Comparison of ENCODE assay signal across 1 cellular context in the genomic region with DNA sequence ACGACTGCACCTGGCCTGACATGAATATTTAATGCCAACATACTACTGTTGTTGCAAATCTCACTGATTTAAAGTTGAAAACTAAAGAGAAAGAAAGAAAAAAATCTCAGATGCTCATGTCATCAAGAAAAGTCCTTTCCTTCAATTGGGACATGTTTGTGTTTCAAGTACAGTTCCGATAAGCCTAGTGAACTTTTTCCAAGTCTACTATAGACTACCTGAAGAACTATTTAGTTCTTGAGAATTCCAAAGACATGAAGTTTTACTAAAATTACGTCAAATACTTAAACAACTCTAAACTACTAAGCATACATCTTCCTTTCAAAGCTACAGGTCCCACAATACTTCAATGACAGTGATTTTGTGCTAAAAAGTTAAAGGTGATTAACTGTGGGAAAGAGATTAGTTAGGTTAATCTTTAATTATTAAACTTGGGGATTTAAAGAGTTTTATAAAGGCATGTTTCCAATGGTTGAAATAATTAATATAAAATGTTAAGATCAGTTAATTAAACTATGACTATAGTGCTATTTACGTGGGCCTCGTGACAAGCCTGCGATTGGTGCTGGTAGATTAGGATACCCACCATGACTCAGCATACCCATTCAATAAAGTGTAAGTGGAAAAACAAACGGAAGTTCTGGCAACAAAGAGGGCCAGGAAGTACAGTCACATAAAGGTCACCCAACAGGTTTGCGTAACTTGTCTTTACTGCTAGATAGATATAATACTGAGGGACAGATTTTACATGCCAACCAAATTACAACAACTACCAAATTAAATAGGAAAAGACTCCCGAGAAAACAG.
TF ChIP-seq lines count a peak whose summit lies in the region.

No MANE protein-coding gene starts in this region.

TF ChIP-seq in HepG2, 621 proteins besides CTCF, POLR2A, EP300 and RAD21 (continued from another document and continues in another):
- TF ChIP-seq, protein P1, sequence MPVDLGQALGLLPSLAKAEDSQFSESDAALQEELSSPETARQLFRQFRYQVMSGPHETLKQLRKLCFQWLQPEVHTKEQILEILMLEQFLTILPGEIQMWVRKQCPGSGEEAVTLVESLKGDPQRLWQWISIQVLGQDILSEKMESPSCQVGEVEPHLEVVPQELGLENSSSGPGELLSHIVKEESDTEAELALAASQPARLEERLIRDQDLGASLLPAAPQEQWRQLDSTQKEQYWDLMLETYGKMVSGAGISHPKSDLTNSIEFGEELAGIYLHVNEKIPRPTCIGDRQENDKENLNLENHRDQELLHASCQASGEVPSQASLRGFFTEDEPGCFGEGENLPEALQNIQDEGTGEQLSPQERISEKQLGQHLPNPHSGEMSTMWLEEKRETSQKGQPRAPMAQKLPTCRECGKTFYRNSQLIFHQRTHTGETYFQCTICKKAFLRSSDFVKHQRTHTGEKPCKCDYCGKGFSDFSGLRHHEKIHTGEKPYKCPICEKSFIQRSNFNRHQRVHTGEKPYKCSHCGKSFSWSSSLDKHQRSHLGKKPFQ (CRISPR knock-in tag; IDR thresholded peaks at IDR 0.05; ENCODE audit: insufficient replicate concordance), result no peak
- no peak for TF ChIP-seq ATRX (CRISPR knock-in tag; IDR thresholded peaks at IDR 0.05; ENCODE audit: borderline replicate concordance)
- TF ChIP-seq, protein P2, sequence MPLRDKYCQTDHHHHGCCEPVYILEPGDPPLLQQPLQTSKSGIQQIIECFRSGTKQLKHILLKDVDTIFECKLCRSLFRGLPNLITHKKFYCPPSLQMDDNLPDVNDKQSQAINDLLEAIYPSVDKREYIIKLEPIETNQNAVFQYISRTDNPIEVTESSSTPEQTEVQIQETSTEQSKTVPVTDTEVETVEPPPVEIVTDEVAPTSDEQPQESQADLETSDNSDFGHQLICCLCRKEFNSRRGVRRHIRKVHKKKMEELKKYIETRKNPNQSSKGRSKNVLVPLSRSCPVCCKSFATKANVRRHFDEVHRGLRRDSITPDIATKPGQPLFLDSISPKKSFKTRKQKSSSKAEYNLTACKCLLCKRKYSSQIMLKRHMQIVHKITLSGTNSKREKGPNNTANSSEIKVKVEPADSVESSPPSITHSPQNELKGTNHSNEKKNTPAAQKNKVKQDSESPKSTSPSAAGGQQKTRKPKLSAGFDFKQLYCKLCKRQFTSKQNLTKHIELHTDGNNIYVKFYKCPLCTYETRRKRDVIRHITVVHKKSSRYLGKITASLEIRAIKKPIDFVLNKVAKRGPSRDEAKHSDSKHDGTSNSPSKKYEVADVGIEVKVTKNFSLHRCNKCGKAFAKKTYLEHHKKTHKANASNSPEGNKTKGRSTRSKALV (CRISPR knock-in tag; IDR thresholded peaks at IDR 0.05), result peak; percentile 61; the same call in 1 of the 2 replicates
- no peak for TF ChIP-seq ZBTB14 (CRISPR knock-in tag; IDR thresholded peaks at IDR 0.05)
- TF ChIP-seq ZNF644 (CRISPR knock-in tag; IDR thresholded peaks at IDR 0.05; ENCODE audit: low read depth), result peak; percentile 84
- no peak for TF ChIP-seq ZSCAN29 (CRISPR knock-in tag; conservative IDR thresholded peaks at IDR 0.05)
- TF ChIP-seq ZNF512B (CRISPR knock-in tag; IDR thresholded peaks at IDR 0.05; ENCODE audit: borderline replicate concordance), result no peak
- TF ChIP-seq CCAR2 (optimal IDR thresholded peaks at IDR 0.05; ENCODE audit: low read depth, low read length), result no peak
- no peak for TF ChIP-seq SP1 (IDR thresholded peaks at IDR 0.05)
- TF ChIP-seq SP1 (CRISPR knock-in tag; IDR thresholded peaks at IDR 0.05), result no peak
- no peak for TF ChIP-seq JUNB (CRISPR knock-in tag; IDR thresholded peaks at IDR 0.05; ENCODE audit: borderline replicate concordance)
- no peak for TF ChIP-seq ZNF674 (CRISPR knock-in tag; IDR thresholded peaks at IDR 0.05; ENCODE audit: low read depth)
- no peak for TF ChIP-seq SSRP1 (CRISPR knock-in tag; IDR thresholded peaks at IDR 0.05)
- TF ChIP-seq ZBTB49 (CRISPR knock-in tag; IDR thresholded peaks at IDR 0.05; ENCODE audit: borderline replicate concordance), result no peak
- no peak for TF ChIP-seq TEAD2 (CRISPR knock-in tag; IDR thresholded peaks at IDR 0.05)
- no peak for TF ChIP-seq ZNF558 (CRISPR knock-in tag; IDR thresholded peaks at IDR 0.05; ENCODE audit: borderline replicate concordance)
- TF ChIP-seq JUN (CRISPR knock-in tag; IDR thresholded peaks at IDR 0.05), result no peak; the same call in 1 of the 2 replicates
- peak; percentile 53; the same call in 1 of the 2 replicates for TF ChIP-seq ZNF335 (CRISPR knock-in tag; IDR thresholded peaks at IDR 0.05)
- TF ChIP-seq ZNF530 (CRISPR knock-in tag; IDR thresholded peaks at IDR 0.05; ENCODE audit: low read depth), result no peak
- no peak for TF ChIP-seq ARID2 (CRISPR knock-in tag; IDR thresholded peaks at IDR 0.05; ENCODE audit: borderline replicate concordance)
- no peak for TF ChIP-seq ZNF44 (CRISPR knock-in tag; IDR thresholded peaks at IDR 0.05)
- TF ChIP-seq SMARCE1 (IDR thresholded peaks at IDR 0.05; ENCODE audit: borderline replicate concordance), result no peak
- no peak for TF ChIP-seq TBP (CRISPR knock-in tag; IDR thresholded peaks at IDR 0.05)
- no peak for TF ChIP-seq REXO4 (CRISPR knock-in tag; IDR thresholded peaks at IDR 0.05; ENCODE audit: borderline replicate concordance)
- no peak for TF ChIP-seq ZNF563 (CRISPR knock-in tag; IDR thresholded peaks at IDR 0.05)
- TF ChIP-seq FOXO1 (CRISPR knock-in tag; IDR thresholded peaks at IDR 0.05), result peak; percentile 74; the same call in 1 of the 2 replicates
- no peak for TF ChIP-seq HOXD1 (CRISPR knock-in tag; IDR thresholded peaks at IDR 0.05)
- TF ChIP-seq, protein P3, sequence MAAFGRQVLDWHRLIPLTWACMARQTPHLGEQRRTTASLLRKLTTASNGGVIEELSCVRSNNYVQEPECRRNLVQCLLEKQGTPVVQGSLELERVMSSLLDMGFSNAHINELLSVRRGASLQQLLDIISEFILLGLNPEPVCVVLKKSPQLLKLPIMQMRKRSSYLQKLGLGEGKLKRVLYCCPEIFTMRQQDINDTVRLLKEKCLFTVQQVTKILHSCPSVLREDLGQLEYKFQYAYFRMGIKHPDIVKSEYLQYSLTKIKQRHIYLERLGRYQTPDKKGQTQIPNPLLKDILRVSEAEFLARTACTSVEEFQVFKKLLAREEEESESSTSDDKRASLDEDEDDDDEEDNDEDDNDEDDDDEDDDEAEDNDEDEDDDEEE (CRISPR knock-in tag; IDR thresholded peaks at IDR 0.05), result no peak
- TF ChIP-seq ELF4 (CRISPR knock-in tag; IDR thresholded peaks at IDR 0.05; ENCODE audit: borderline replicate concordance), result peak; percentile 43; the same call in 1 of the 2 replicates
- no peak for TF ChIP-seq ZNF10 (CRISPR knock-in tag; IDR thresholded peaks at IDR 0.05; ENCODE audit: borderline replicate concordance, low read depth)
- TF ChIP-seq NR2F6 (IDR thresholded peaks at IDR 0.05), result peak; percentile 85
- TF ChIP-seq NR2F6 (CRISPR knock-in tag; IDR thresholded peaks at IDR 0.05), result peak; percentile 91
- TF ChIP-seq JDP2 (CRISPR knock-in tag; IDR thresholded peaks at IDR 0.05; ENCODE audit: borderline replicate concordance), result no peak
- TF ChIP-seq KLF13 (CRISPR knock-in tag; IDR thresholded peaks at IDR 0.05), result no peak
- TF ChIP-seq, protein P4, sequence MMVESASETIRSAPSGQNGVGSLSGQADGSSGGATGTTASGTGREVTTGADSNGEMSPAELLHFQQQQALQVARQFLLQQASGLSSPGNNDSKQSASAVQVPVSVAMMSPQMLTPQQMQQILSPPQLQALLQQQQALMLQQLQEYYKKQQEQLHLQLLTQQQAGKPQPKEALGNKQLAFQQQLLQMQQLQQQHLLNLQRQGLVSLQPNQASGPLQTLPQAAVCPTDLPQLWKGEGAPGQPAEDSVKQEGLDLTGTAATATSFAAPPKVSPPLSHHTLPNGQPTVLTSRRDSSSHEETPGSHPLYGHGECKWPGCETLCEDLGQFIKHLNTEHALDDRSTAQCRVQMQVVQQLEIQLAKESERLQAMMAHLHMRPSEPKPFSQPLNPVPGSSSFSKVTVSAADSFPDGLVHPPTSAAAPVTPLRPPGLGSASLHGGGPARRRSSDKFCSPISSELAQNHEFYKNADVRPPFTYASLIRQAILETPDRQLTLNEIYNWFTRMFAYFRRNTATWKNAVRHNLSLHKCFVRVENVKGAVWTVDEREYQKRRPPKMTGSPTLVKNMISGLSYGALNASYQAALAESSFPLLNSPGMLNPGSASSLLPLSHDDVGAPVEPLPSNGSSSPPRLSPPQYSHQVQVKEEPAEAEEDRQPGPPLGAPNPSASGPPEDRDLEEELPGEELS (CRISPR knock-in tag; IDR thresholded peaks at IDR 0.05), result peak; percentile 70
- TF ChIP-seq, protein P5, sequence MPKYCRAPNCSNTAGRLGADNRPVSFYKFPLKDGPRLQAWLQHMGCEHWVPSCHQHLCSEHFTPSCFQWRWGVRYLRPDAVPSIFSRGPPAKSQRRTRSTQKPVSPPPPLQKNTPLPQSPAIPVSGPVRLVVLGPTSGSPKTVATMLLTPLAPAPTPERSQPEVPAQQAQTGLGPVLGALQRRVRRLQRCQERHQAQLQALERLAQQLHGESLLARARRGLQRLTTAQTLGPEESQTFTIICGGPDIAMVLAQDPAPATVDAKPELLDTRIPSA (CRISPR knock-in tag; IDR thresholded peaks at IDR 0.05; ENCODE audit: borderline replicate concordance), result no peak
- TF ChIP-seq PRDM10 (CRISPR knock-in tag; IDR thresholded peaks at IDR 0.05; ENCODE audit: low read depth), result no peak
- peak; percentile 39; the same call in 1 of the 3 replicates for TF ChIP-seq MXI1 (IDR thresholded peaks at IDR 0.05; ENCODE audit: borderline replicate concordance, low read depth, low read length)
- TF ChIP-seq HES4 (CRISPR knock-in tag; IDR thresholded peaks at IDR 0.05; ENCODE audit: borderline replicate concordance), result no peak
- no peak for TF ChIP-seq RAD51 (IDR thresholded peaks at IDR 0.05; ENCODE audit: borderline replicate concordance)
- TF ChIP-seq PITX1 (CRISPR knock-in tag; IDR thresholded peaks at IDR 0.05), result peak; percentile 41; the same call in 1 of the 2 replicates
- TF ChIP-seq YEATS2 (CRISPR knock-in tag; IDR thresholded peaks at IDR 0.05; ENCODE audit: borderline replicate concordance), result peak; percentile 55; the same call in 1 of the 2 replicates
- no peak for TF ChIP-seq MATR3 (CRISPR knock-in tag; IDR thresholded peaks at IDR 0.05)
- no peak for TF ChIP-seq ZFP36L1 (CRISPR knock-in tag; IDR thresholded peaks at IDR 0.05)
